Comparison of ENCODE assay signal across 23 cellular contexts in the genomic region with DNA sequence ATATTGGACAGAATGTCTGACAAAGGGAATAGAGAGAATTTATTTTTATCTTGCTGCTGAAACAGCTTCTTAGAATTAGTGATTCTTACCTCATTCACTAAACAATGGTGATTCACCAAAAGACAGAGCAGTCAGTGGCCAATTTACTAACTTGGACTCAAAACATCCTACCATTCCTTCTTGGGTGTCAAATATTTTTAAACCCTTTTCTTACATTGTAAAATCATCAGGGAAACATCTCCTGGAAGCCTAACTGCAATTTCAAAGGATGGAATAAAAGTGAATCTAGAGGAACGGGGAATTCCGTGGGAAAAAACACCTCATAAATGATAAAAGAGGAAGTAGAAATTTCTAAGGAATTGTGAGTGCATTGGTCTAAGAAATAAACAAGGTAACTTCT.
DNase-seq lines count a peak whose midpoint lies in the region; ATAC-seq and TF ChIP-seq lines count a peak whose summit lies in the region.
"Had no signal": no experiment of that assay in that cellular context is flagged by ENCODE, and none has a peak within 500 bp of the region (broad histone marks: within the 10 kb centered on the region; RNA-seq: fewer than 3 reads in every experiment).

No MANE protein-coding gene starts in this region.

- peaks cover 49% of the 10 kb centered on the region for H3K4me1 ChIP-seq in cardiac muscle cell (ENCODE audit: low read depth)
- peaks cover 9 to 77% (median 50%) of the 10 kb centered on the region in 9 donors for H3K4me1 ChIP-seq in heart right ventricle
- H3K4me1 ChIP-seq in testis: peaks cover 15% of the 10 kb centered on the region
- H3K4me1 ChIP-seq: BLaER1, Caco-2 had no signal

- H3K27me3 ChIP-seq in cardiac muscle cell (no peaks in the 10 kb centered on the region), heart right ventricle (no peaks in the 10 kb centered on the region), testis (no peaks in the 10 kb centered on the region)
- H3K27me3 ChIP-seq: BLaER1, neutrophil had no signal

- 57 to 80% methylated on average over 2 of the region's 2 CpGs for WGBS in heart right ventricle, 2 donors
- 67 to 76% methylated on average over 2 of the region's 2 CpGs for WGBS in testis, 2 donors

- in situ Hi-C loops in astrocyte of the spinal cord (cut with HindIII; ENCODE audit: low sequenced_read_pairs): no loop called here

- no peaks in the 10 kb centered on the region for H3K9me3 ChIP-seq in cardiac muscle cell (ENCODE audit: low read depth)
- no peaks in the 10 kb centered on the region for H3K9me3 ChIP-seq in heart right ventricle
- H3K9me3 ChIP-seq in testis: no peaks in the 10 kb centered on the region
- H3K9me3 ChIP-seq: BLaER1, Caco-2, neutrophil had no signal

- DNase-seq in cardiac muscle cell (ENCODE audit: low read depth in 1 of 2, low spot score in 1 of 2): no peak
- DNase-seq in heart right ventricle: no peak
- peak; percentile 51 for DNase-seq in astrocyte of the spinal cord (ENCODE audit: low read depth, low spot score)
- peak; percentile 56 for DNase-seq in iris pigment epithelial cell (ENCODE audit: low read depth)
- no peak for DNase-seq in testis
- DNase-seq: activated CD4-positive, alpha-beta memory T cell treated with anti-CD3 and anti-CD28 coated beads, Interleukin-2, amount 10 ng/mL, durations not matched to agents 7 days and 5 days; Caco-2; DND-41; erythroblast; kidney; NCI-H1048; NCI-H1930; OCI-M1; stimulated activated CD4-positive, alpha-beta T cell treated with anti-CD3 and anti-CD28 coated beads, Interleukin-2, amount 100 ng/mL, for 48 hours; SW 1271; trophoblast cell had no signal

- no peak for ATAC-seq in heart right ventricle
- no peak for ATAC-seq in SK-N-SH treated with all-trans-retinoic acid at 6 μM for 48 hours
- no peak for ATAC-seq in GM18517 (IDR thresholded peaks at IDR 0.05; ENCODE audit: unreplicated experiment)
- ATAC-seq in HG02981 (IDR thresholded peaks at IDR 0.05; ENCODE audit: unreplicated experiment): no peak
- ATAC-seq: K562 had no signal

- TF ChIP-seq CTCF in cardiac muscle cell (IDR thresholded peaks at IDR 0.05; ENCODE audit: low read depth, low read length) (no peak), heart right ventricle (IDR thresholded peaks at IDR 0.05) (no peak), astrocyte of the spinal cord (IDR thresholded peaks at IDR 0.05; ENCODE audit: low read depth, low read length) (no peak), testis (IDR thresholded peaks at IDR 0.05) (no peak)

- H3K27ac ChIP-seq in cardiac muscle cell (peak overlapping the region; percentile 58), heart right ventricle (peak overlapping the region in 3 of 10 donors; percentile 30 to 85 (median 58)), testis (no peak overlapping the region)
- H3K27ac ChIP-seq: BLaER1 had no signal

- peaks cover 8% of the 10 kb centered on the region for H3K36me3 ChIP-seq in cardiac muscle cell
- no peaks in the 10 kb centered on the region for H3K36me3 ChIP-seq in heart right ventricle
- no peaks in the 10 kb centered on the region for H3K36me3 ChIP-seq in testis (ENCODE audit: low read depth, missing control alignments)
- H3K36me3 ChIP-seq: BLaER1, neutrophil had no signal

- intact Hi-C loops in heart right ventricle (cut with DNase I): loop anchor here in 2 of 10 donors (5.0 kb wide), 2 partner anchors 46 to 96 kb away; partner anchors contain the start of gene LHFPL2 (in 1 of the 2)
- intact Hi-C loops in testis (cut with DNase I; ENCODE audit: low total_unique reads): no loop called here

- no peak for TF ChIP-seq POLR2A in testis (IDR thresholded peaks at IDR 0.05)

- no peak overlapping the region for H3K4me3 ChIP-seq in cardiac muscle cell
- no peak overlapping the region for H3K4me3 ChIP-seq in heart right ventricle
- H3K4me3 ChIP-seq in astrocyte of the spinal cord (ENCODE audit: low read depth, low read length): no peak overlapping the region
- no peak overlapping the region for H3K4me3 ChIP-seq in testis
- H3K4me3 ChIP-seq: BLaER1, K562, lung had no signal

TF ChIP-seq in SK-N-SH treated with all-trans-retinoic acid at 6 μM for 48 hours, 23 proteins besides CTCF, POLR2A, EP300 and RAD21:
- TF ChIP-seq PATZ1 (CRISPR knock-in tag; IDR thresholded peaks at IDR 0.05; ENCODE audit: borderline replicate concordance): no peak
- TF ChIP-seq ESRRG (CRISPR knock-in tag; IDR thresholded peaks at IDR 0.05): no peak
- TF ChIP-seq, protein P1, sequence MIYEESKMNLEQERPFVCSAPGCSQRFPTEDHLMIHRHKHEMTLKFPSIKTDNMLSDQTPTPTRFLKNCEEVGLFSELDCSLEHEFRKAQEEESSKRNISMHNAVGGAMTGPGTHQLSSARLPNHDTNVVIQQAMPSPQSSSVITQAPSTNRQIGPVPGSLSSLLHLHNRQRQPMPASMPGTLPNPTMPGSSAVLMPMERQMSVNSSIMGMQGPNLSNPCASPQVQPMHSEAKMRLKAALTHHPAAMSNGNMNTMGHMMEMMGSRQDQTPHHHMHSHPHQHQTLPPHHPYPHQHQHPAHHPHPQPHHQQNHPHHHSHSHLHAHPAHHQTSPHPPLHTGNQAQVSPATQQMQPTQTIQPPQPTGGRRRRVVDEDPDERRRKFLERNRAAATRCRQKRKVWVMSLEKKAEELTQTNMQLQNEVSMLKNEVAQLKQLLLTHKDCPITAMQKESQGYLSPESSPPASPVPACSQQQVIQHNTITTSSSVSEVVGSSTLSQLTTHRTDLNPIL (CRISPR knock-in tag; IDR thresholded peaks at IDR 0.05; ENCODE audit: low read depth): no peak
- TF ChIP-seq BACH2 (CRISPR knock-in tag; IDR thresholded peaks at IDR 0.05; ENCODE audit: borderline replicate concordance): no peak
- TF ChIP-seq GLIS3 (CRISPR knock-in tag; IDR thresholded peaks at IDR 0.05): no peak
- TF ChIP-seq ZC3H10 (CRISPR knock-in tag; IDR thresholded peaks at IDR 0.05): no peak
- TF ChIP-seq ZNF70 (CRISPR knock-in tag; IDR thresholded peaks at IDR 0.05): no peak
- TF ChIP-seq CSRNP3 (CRISPR knock-in tag; IDR thresholded peaks at IDR 0.05): no peak
- TF ChIP-seq ISL1 (CRISPR knock-in tag; IDR thresholded peaks at IDR 0.05): no peak
- TF ChIP-seq RARB (CRISPR knock-in tag; IDR thresholded peaks at IDR 0.05): no peak
- TF ChIP-seq ZFP30 (CRISPR knock-in tag; IDR thresholded peaks at IDR 0.05): no peak
- TF ChIP-seq ARNTL (CRISPR knock-in tag; IDR thresholded peaks at IDR 0.05; ENCODE audit: borderline replicate concordance, low read depth): no peak
- no peak for TF ChIP-seq CSDC2 (CRISPR knock-in tag; IDR thresholded peaks at IDR 0.05)
- TF ChIP-seq POU6F1 (CRISPR knock-in tag; IDR thresholded peaks at IDR 0.05; ENCODE audit: borderline replicate concordance, low read depth): no peak
- TF ChIP-seq ZNF565 (CRISPR knock-in tag; conservative IDR thresholded peaks at IDR 0.05; ENCODE audit: low read depth): no peak
- TF ChIP-seq ZNF8 (CRISPR knock-in tag; IDR thresholded peaks at IDR 0.05): no peak
TF ChIP-seq in SK-N-SH treated with all-trans-retinoic acid at 6 μM for 48 hours: peak in this region for 0.

Comparison
In these comparisons a context has a peak if more than half of its experiments do, and no peak if none do; other contexts are left out.
1. DNase-seq: peak in astrocyte of the spinal cord (single experiment) and iris pigment epithelial cell (single experiment); none in cardiac muscle cell (0 of 2), heart right ventricle (0 of 2) and testis (single experiment).